ENCODE assay signal across 16 cellular contexts in the genomic region with DNA sequence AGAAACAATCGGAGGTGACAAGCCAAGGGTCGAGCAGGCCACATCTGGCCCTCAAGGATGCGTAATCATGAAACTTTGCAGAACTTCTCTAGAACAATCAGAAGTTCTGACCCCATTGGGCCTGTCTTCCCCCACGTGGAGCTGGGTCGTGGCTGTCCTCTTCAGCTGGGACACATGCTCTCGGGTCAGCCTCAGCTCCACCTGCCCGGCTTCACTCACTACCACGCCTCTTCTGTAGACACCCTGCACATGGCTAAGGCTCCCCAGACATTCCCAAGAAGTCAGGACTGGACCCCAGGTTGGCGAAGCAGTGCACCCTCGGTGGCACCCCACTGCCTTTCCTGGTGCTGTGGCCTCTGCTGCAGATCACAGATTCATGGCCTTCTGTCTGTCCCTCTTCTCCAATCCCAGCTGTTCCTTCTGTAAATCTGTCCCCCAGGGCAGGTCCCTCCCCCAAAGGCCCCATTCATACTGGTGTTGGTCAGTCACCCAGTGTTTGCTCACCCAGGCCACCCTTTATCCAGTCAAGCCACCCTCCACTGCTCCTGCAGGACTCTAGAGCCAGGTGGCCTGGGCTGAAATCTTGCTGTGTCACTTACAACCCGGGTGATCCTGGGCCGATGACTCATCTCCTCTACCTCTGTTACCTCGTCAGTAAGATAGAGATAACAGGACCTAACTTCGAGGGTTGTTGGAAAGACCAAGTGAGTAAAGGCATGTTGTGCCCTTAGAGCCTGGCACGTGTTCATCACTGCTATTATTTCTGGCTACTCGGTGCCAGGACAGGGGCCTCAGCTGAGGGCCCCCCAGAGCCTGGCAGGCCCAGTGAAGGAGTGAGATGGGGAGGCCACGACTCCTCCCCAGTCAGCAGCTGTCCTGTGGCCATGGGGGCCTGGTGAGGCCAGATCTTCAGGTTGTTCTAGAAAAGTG. TPM values are rescaled to one million over a fixed set of nuclear protein-coding genes. Genes with fewer than 3 reads are reported as not detected.
DNase-seq lines count a peak whose midpoint lies in the region; ATAC-seq, FAIRE-seq and TF ChIP-seq lines count a peak whose summit lies in the region.
"Had no signal": no experiment of that assay in that cellular context is flagged by ENCODE, and none has a peak within 500 bp of the region (broad histone marks: within the 10 kb centered on the region; RNA-seq: fewer than 3 reads in every experiment).

No MANE protein-coding gene starts in this region.

- H3F3A ChIP-seq in PC-3 (ENCODE audit: low read length, unreplicated experiment) (no peaks in the 10 kb centered on the region), GM23248 (ENCODE audit: insufficient read depth) (peaks cover 7% of the 10 kb centered on the region; the same call in 1 of the 2 replicates)

- TF ChIP-seq CTCF in MCF 10A (IDR thresholded peaks at IDR 0.05; ENCODE audit: unreplicated experiment) (no peak), breast epithelium (IDR thresholded peaks at IDR 0.05) (no peak), PC-3 (conservative IDR thresholded peaks at IDR 0.05; ENCODE audit: low read depth, low read length) (no peak), WTC11 (IDR thresholded peaks at IDR 0.05) (no peak)

- ATAC-seq in PC-3 = peak; percentile 53
- no peak; the same call in 1 of the 2 replicates for ATAC-seq in WTC11
- ATAC-seq: activated CD8-positive, alpha-beta T cell treated with anti-CD3 and anti-CD28 coated beads for 36 hours; SK-N-SH treated with all-trans-retinoic acid at 6 μM for 48 hours had no signal

- H3K4me1 ChIP-seq in breast epithelium (no peaks in the 10 kb centered on the region), PC-3 (ENCODE audit: insufficient read depth, low read length) (peaks cover 39% of the 10 kb centered on the region), GM23248 (ENCODE audit: insufficient read depth) (peaks cover 10% of the 10 kb centered on the region)

- TF ChIP-seq POLR2A in breast epithelium (IDR thresholded peaks at IDR 0.05) (no peak), erythroblast (IDR thresholded peaks at IDR 0.05; ENCODE audit: low read length) (no peak)

- POLR2A ChIA-PET in MCF 10A (lab: Yijun Ruan, JAX) (interaction anchor here (0.6 kb wide), 1 partner anchor 181 kb away, joined by 3 read pairs; no protein-coding TSS in a partner anchor), PC-3 (lab: Charles Lee; ENCODE audit: unreplicated experiment) (no interaction called here), WTC11 (lab: Charles Lee) (no interaction called here)

- H3K4me2 ChIP-seq in PC-3 (ENCODE audit: low read length) (0 out of 2 replicates have a peak overlapping the region, but pooled peaks have one; percentile 15), GM23248 (ENCODE audit: unreplicated experiment) (no peak overlapping the region)

- H2AFZ ChIP-seq in PC-3 (ENCODE audit: low read length) (0 out of 2 replicates have a peak overlapping the region, but pooled peaks have one; percentile 7), GM23248 (no peak overlapping the region)

- in situ Hi-C loops in GM23248 (cut with MboI) = no loop called here

- H3K36me3 Mint-ChIP-seq in MCF 10A (ENCODE audit: insufficient read depth, unreplicated experiment) (no peaks in the 10 kb centered on the region), WTC11 (no peaks in the 10 kb centered on the region)
- H3K36me3 Mint-ChIP-seq: activated naive CD4-positive, alpha-beta T cell treated with anti-CD3 and anti-CD28 coated beads, Interleukin-2, amount 50 U/mL, for 72 hours had no signal

- no peaks in the 10 kb centered on the region for H3K36me3 ChIP-seq in breast epithelium
- no peaks in the 10 kb centered on the region for H3K36me3 ChIP-seq in PC-3 (ENCODE audit: low read depth, low read length)
- H3K36me3 ChIP-seq in GM23248 (ENCODE audit: low read depth) = no peaks in the 10 kb centered on the region

- H3K9me3 ChIP-seq in breast epithelium = no peaks in the 10 kb centered on the region
- no peaks in the 10 kb centered on the region for H3K9me3 ChIP-seq in PC-3 (ENCODE audit: low read length)
- no peaks in the 10 kb centered on the region for H3K9me3 ChIP-seq in GM23248 (ENCODE audit: low read depth)

- DNase-seq in MCF 10A (ENCODE audit: unreplicated experiment) = peak; percentile 29
- DNase-seq in breast epithelium (ENCODE audit: low spot score in 2 of 2) = no peak
- DNase-seq in PC-3 = peak; percentile 70
- DNase-seq in erythroblast (lab: John Stamatoyannopoulos, UW) = peak; percentile 56 to 70
- DNase-seq in urothelium cell line (ENCODE audit: low spot score) = peak; percentile 38
- DNase-seq in GM23248 = no peak
- DNase-seq in NCI-H2029 treated with DMSO at 0.1 percent for 48 hours (lab: John Stamatoyannopoulos, UW) = no peak
- no peak for DNase-seq in WTC11 (ENCODE audit: low spot score)
- DNase-seq: activated CD8-positive, alpha-beta T cell treated with anti-CD3 and anti-CD28 coated beads for 36 hours; C1 segment of cervical spinal cord; NCI-H1105 treated with DMSO at 0.1 percent for 48 hours; NCI-H748 treated with DMSO at 0.1 percent for 48 hours had no signal

- H3K9ac ChIP-seq in PC-3 (ENCODE audit: low read length) (peak overlapping the region; percentile 49), GM23248 (no peak overlapping the region)

- H3K9me3 Mint-ChIP-seq in MCF 10A (ENCODE audit: unreplicated experiment) (no peaks in the 10 kb centered on the region), WTC11 (no peaks in the 10 kb centered on the region)
- H3K9me3 Mint-ChIP-seq: activated CD8-positive, alpha-beta T cell treated with anti-CD3 and anti-CD28 coated beads for 36 hours; activated naive CD4-positive, alpha-beta T cell treated with anti-CD3 and anti-CD28 coated beads, Interleukin-2, amount 50 U/mL, for 72 hours had no signal

- CTCF ChIA-PET in MCF 10A (lab: Yijun Ruan, JAX) = interaction anchor here (1.0 kb wide), 1 partner anchor 10 kb away, joined by 8 read pairs; no protein-coding TSS in a partner anchor
- CTCF ChIA-PET in PC-3 (lab: Charles Lee) = no interaction called here
- CTCF ChIA-PET in WTC11 (lab: Charles Lee) = interaction anchor here (0.5 kb wide), 1 partner anchor 375 kb away, joined by 3 read pairs; no protein-coding TSS in a partner anchor

- peak overlapping the region; percentile 84 for H3K27ac Mint-ChIP-seq in MCF 10A (ENCODE audit: low read depth, unreplicated experiment)
- H3K27ac Mint-ChIP-seq in WTC11 = no peak overlapping the region
- H3K27ac Mint-ChIP-seq: activated CD8-positive, alpha-beta T cell treated with anti-CD3 and anti-CD28 coated beads for 36 hours had no signal

- H3K4me3 Mint-ChIP-seq in MCF 10A (ENCODE audit: unreplicated experiment) = no peak overlapping the region
- H3K4me3 Mint-ChIP-seq in WTC11 = no peak overlapping the region
- H3K4me3 Mint-ChIP-seq: activated CD8-positive, alpha-beta T cell treated with anti-CD3 and anti-CD28 coated beads for 36 hours had no signal

- H3K4me1 Mint-ChIP-seq in MCF 10A (ENCODE audit: insufficient read depth, unreplicated experiment) (peaks cover 13% of the 10 kb centered on the region), WTC11 (no peaks in the 10 kb centered on the region)

- intact Hi-C loops in MCF 10A (cut with micrococcal nuclease) = no loop called here
- intact Hi-C loops in breast epithelium (cut with DNase I; ENCODE audit: low total_unique reads) = no loop called here
- intact Hi-C loops in PC-3 (cut with micrococcal nuclease) = loop anchor here (10.0 kb wide), 1 partner anchor 200 kb away; no protein-coding TSS in a partner anchor

- 83 to 87% methylated on average over 17 of the region's 17 CpGs for WGBS in GM23248 (ENCODE audit: low coverage in 1 of 2, low lambda C conversion rate in 2 of 2, missing lambda C conversion rate in 2 of 2), 2 experiments

- BruUV-seq in MCF 10A (replicated peaks; lab: Mats Ljungman, UMichigan) (no TSS peak), PC-3 (replicated peaks; lab: Mats Ljungman, UMichigan) (no TSS peak)

- H3K27me3 ChIP-seq in breast epithelium = no peaks in the 10 kb centered on the region
- H3K27me3 ChIP-seq in PC-3 (ENCODE audit: low read length) = no peaks in the 10 kb centered on the region
- H3K27me3 ChIP-seq in GM23248 (replicated peaks; ENCODE audit: insufficient read depth) = no peaks in the 10 kb centered on the region

- FAIRE-seq in urothelium cell line (lab: Jason Lieb, UNC) = no peak
- FAIRE-seq: colon had no signal

- H3K27me3 Mint-ChIP-seq in MCF 10A (ENCODE audit: insufficient read depth, unreplicated experiment) = peaks cover 12% of the 10 kb centered on the region
- no peaks in the 10 kb centered on the region for H3K27me3 Mint-ChIP-seq in WTC11 (ENCODE audit: low read depth)
- H3K27me3 Mint-ChIP-seq: activated CD8-positive, alpha-beta T cell treated with anti-CD3 and anti-CD28 coated beads for 36 hours had no signal

- H4K20me1 ChIP-seq in PC-3 (ENCODE audit: low read length) (no peaks in the 10 kb centered on the region), GM23248 (ENCODE audit: insufficient read depth) (no peaks in the 10 kb centered on the region)

- H3K4me3 ChIP-seq in breast epithelium (no peak overlapping the region), PC-3 (ENCODE audit: low read length) (no peak overlapping the region), GM23248 (no peak overlapping the region)

- no peak overlapping the region for H3K27ac ChIP-seq in breast epithelium
- peak overlapping the region; percentile 84 for H3K27ac ChIP-seq in PC-3 (ENCODE audit: low read length)
- no peak overlapping the region for H3K27ac ChIP-seq in GM23248

- H3K79me2 ChIP-seq in PC-3 (ENCODE audit: low read length) (no peaks in the 10 kb centered on the region), GM23248 (ENCODE audit: insufficient read depth) (no peaks in the 10 kb centered on the region)

- H3K9me2 ChIP-seq in PC-3 (replicated peaks; ENCODE audit: low read length) = no peaks in the 10 kb centered on the region
- H3K9me2 ChIP-seq in GM23248 (ENCODE audit: insufficient read depth) = no peaks in the 10 kb centered on the region

TF ChIP-seq in WTC11, 78 proteins besides CTCF, POLR2A, EP300 and RAD21 (continues in another document):
- TF ChIP-seq GABPB1 (CRISPR knock-in tag; IDR thresholded peaks at IDR 0.05) (no peak), RORB (CRISPR knock-in tag; IDR thresholded peaks at IDR 0.05) (no peak)
- TF ChIP-seq, protein P1, sequence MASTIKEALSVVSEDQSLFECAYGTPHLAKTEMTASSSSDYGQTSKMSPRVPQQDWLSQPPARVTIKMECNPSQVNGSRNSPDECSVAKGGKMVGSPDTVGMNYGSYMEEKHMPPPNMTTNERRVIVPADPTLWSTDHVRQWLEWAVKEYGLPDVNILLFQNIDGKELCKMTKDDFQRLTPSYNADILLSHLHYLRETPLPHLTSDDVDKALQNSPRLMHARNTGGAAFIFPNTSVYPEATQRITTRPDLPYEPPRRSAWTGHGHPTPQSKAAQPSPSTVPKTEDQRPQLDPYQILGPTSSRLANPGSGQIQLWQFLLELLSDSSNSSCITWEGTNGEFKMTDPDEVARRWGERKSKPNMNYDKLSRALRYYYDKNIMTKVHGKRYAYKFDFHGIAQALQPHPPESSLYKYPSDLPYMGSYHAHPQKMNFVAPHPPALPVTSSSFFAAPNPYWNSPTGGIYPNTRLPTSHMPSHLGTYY (CRISPR knock-in tag; IDR thresholded peaks at IDR 0.05) = no peak

RNA-seq across cellular contexts. Expression of a gene that starts 1.4 kb away (rescaled TPM):
- total RNA-seq in MCF 10A (2022) (not detected in 2 replicates), breast epithelium (1 to 10 TPM in 1 of 3 donors, under 1 TPM in 2; 0.16 to 1.8 (median 0.66) TPM), PC-3 (2014; rRNA removed) (0.51 TPM in 1 of 2 replicates, not detected in the other), WTC11 (2021) (0.11 to 0.23 TPM in 2 of 3 replicates, not detected in the other)
- not detected in 2 replicates for total RNA-seq in GM23248 (2014; rRNA removed; shearing (Covaris generic))
- not detected in 2 replicates for polyA plus RNA-seq in GM23248 (2016; fragmentation: Nextera tagmentation; extraction: Ambion mirVana)
- total RNA-seq: activated naive CD4-positive, alpha-beta T cell treated with anti-CD3 and anti-CD28 coated beads, Interleukin-2, amount 50 U/mL, for 72 hours; posterior vena cava had no signal

Comparison
In these comparisons a context has a peak if more than half of its experiments do, and no peak if none do; other contexts are left out.
1. DNase-seq: peak in MCF 10A (single experiment), PC-3 (single experiment), erythroblast (2 of 2) and urothelium cell line (single experiment); none in breast epithelium (0 of 2), GM23248 (single experiment), NCI-H2029 treated with DMSO at 0.1 percent for 48 hours (single experiment) and WTC11 (single experiment).